ENCODE assay signal across 20 cellular contexts in the genomic region with DNA sequence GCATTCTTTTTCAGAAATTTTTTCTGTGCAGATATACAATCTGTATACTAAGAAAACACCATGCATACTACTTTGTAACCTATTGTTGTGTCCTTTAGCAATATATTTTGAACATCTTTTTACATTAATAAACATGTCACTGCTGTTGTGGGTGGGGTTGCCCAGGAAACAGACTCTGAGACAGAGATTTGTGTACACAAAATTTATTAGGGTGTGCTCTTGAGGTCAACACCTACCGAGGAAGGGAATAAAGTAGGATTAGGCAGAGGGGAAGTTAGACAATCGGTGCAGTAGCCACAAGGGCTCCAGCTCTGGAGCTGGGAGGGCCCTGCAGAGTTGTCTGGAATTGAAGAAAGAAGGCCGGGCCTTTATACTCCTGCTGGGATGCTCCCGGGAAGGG. TPM values are rescaled to one million over a fixed set of nuclear protein-coding genes. Genes with fewer than 3 reads are reported as not detected.
"Had no signal": no experiment of that assay in that cellular context is flagged by ENCODE, and none has a peak within 500 bp of the region (broad histone marks: within the 10 kb centered on the region; RNA-seq: fewer than 3 reads in every experiment).

No MANE protein-coding gene starts in this region.

- H3K4me3 ChIP-seq: esophagus squamous epithelium, left ventricle myocardium inferior, lower lobe of right lung, ovary, suprapubic skin, thyroid gland, upper lobe of right lung, vagina had no signal

- ATAC-seq: foreskin keratinocyte, left cardiac atrium, lower lobe of right lung, right cardiac atrium, upper lobe of right lung had no signal

- H3K9me3 ChIP-seq: esophagus squamous epithelium, left ventricle myocardium inferior, lower lobe of right lung, ovary, suprapubic skin, thyroid gland, upper lobe of right lung, vagina had no signal

- H3K27me3 ChIP-seq: esophagus squamous epithelium, foreskin keratinocyte, ovary, suprapubic skin, thyroid gland, upper lobe of right lung, vagina had no signal

- FAIRE-seq: colon, kidney, small intestine had no signal

- H3K36me3 ChIP-seq: esophagus squamous epithelium, left ventricle myocardium inferior, lower lobe of right lung, ovary, suprapubic skin, thyroid gland, upper lobe of right lung, vagina had no signal

- H3K27ac ChIP-seq: esophagus squamous epithelium, foreskin keratinocyte, left ventricle myocardium inferior, lower lobe of right lung, ovary, suprapubic skin, thyroid gland, upper lobe of right lung, vagina had no signal

- H3K4me1 ChIP-seq: esophagus squamous epithelium, foreskin keratinocyte, left ventricle myocardium inferior, lower lobe of right lung, suprapubic skin, thyroid gland, upper lobe of right lung, vagina had no signal

- DNase-seq: dermis blood vessel endothelial cell; esophagus squamous epithelium; foreskin keratinocyte; kidney; left cardiac atrium; left ventricle myocardium inferior; lower lobe of right lung; naive B cell; ovary; right cardiac atrium; small intestine; stimulated activated CD4-positive, alpha-beta T cell treated with anti-CD3 and anti-CD28 coated beads, Interleukin-12 subunit alpha, Interleukin-12 subunit beta, amount 100 ng/mL, for 4 hours; stimulated activated CD4-positive, alpha-beta T cell treated with anti-CD3 and anti-CD28 coated beads, Interleukin-2, amount 100 ng/mL, for 48 hours; stimulated activated naive CD4-positive, alpha-beta T cell treated with Interleukin-2 at 50 U/mL for 16 hours; thyroid gland; upper lobe of right lung had no signal

RNA-seq across cellular contexts. Expression of a gene that starts 56.4 kb away (rescaled TPM):
- total RNA-seq: dermis blood vessel endothelial cell, epithelial cell of proximal tubule, kidney, suprapubic skin, upper lobe of right lung, vagina had no signal
